9 cellular contexts compared by ENCODE assay signal in the genomic region with DNA sequence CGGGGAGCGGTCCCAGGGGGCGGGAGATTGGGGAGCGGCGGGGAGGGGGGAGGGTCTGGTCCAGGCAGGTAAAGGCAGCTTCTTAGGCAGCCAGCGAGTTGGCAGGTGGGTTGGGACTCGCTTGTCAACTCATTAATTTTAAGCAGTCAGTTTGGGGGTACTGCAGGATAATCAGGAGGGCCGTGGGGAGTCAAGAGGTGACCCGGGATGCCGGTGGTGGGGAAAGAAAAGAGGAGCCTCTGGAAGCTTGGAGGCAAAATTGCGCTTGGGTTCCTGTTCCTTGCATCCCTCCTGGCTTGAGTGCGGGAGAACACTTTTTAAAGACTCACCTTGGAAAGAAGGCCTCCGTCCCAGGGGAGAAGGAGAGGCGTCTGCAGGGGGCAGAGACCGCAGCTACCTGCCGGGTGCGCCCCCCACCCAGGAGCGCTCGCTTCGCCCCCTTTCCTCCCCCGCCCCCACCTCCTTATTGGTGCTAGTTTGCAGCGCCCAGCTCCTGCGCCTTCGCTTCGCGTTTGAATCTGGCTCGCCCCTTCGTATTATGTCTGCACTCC. TPM values are rescaled to one million over a fixed set of nuclear protein-coding genes. Genes with fewer than 3 reads are reported as not detected.
A peak's percentile ranks its signal among the peaks of the same experiment; 100 is the strongest.
DNase-seq lines count a peak whose midpoint lies in the region; ATAC-seq, FAIRE-seq and TF ChIP-seq lines count a peak whose summit lies in the region.
"Had no signal": no experiment of that assay in that cellular context is flagged by ENCODE, and none has a peak within 500 bp of the region (broad histone marks: within the 10 kb centered on the region; RNA-seq: fewer than 3 reads in every experiment).

A gene with protein sequence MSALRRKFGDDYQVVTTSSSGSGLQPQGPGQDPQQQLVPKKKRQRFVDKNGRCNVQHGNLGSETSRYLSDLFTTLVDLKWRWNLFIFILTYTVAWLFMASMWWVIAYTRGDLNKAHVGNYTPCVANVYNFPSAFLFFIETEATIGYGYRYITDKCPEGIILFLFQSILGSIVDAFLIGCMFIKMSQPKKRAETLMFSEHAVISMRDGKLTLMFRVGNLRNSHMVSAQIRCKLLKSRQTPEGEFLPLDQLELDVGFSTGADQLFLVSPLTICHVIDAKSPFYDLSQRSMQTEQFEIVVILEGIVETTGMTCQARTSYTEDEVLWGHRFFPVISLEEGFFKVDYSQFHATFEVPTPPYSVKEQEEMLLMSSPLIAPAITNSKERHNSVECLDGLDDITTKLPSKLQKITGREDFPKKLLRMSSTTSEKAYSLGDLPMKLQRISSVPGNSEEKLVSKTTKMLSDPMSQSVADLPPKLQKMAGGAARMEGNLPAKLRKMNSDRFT (plus strand): TSS at position 458 of the 551 bp plus-strand sequence. CDS start 81 bp downstream, at position 539.

- intact Hi-C loops in ascending aorta (cut with DNase I) = loop anchor here (10.0 kb wide), 1 partner anchor 244 kb away; no protein-coding TSS in a partner anchor
- intact Hi-C loops in activated CD4-positive, alpha-beta memory T cell treated with anti-CD3 and anti-CD28 coated beads for 36 hours (cut with micrococcal nuclease) = no loop called here

- H3K4me1 Mint-ChIP-seq in activated CD4-positive, alpha-beta memory T cell treated with anti-CD3 and anti-CD28 coated beads for 36 hours (ENCODE audit: low read depth) = no peaks in the 10 kb centered on the region

- H3K9me3 ChIP-seq in ascending aorta (no peaks in the 10 kb centered on the region), skeletal muscle tissue (ENCODE audit: control insufficient read depth in 3 of 3, low read length in 3 of 3) (peaks cover 0 to 3% (median 0%) of the 10 kb centered on the region in 3 donors)
- H3K9me3 ChIP-seq: adrenal gland had no signal

- H3K9me3 Mint-ChIP-seq in activated CD4-positive, alpha-beta memory T cell treated with anti-CD3 and anti-CD28 coated beads for 36 hours = no peaks in the 10 kb centered on the region

- H3K36me3 ChIP-seq in ascending aorta (no peaks in the 10 kb centered on the region), skeletal muscle tissue (ENCODE audit: control insufficient read depth in 3 of 3, insufficient read depth in 3 of 3, low read length in 3 of 3) (no peaks in the 10 kb centered on the region)
- H3K36me3 ChIP-seq: adrenal gland had no signal

- DNase-seq in HK-2 (ENCODE audit: unreplicated experiment) = peak; percentile 5
- DNase-seq in ascending aorta (ENCODE audit: low spot score in 2 of 2) = no peak
- DNase-seq in D721Med (ENCODE audit: insufficient read length, low spot score) = no peak
- no peak for DNase-seq in activated CD4-positive, alpha-beta memory T cell treated with anti-CD3 and anti-CD28 coated beads for 36 hours

- H3K4me3 ChIP-seq in ascending aorta (peak within 1 kb of the TSS; percentile 64 to 75), skeletal muscle tissue (ENCODE audit: low read length in 3 of 3) (peak within 1 kb of the TSS; percentile 64 to 65 (median 65))

- peaks cover 23% of the 10 kb centered on the region for H3K27me3 Mint-ChIP-seq in activated CD4-positive, alpha-beta memory T cell treated with anti-CD3 and anti-CD28 coated beads for 36 hours

- H3K36me3 Mint-ChIP-seq in activated CD4-positive, alpha-beta memory T cell treated with anti-CD3 and anti-CD28 coated beads for 36 hours = no peaks in the 10 kb centered on the region

- POLR2A ChIA-PET in activated CD4-positive, alpha-beta memory T cell treated with anti-CD3 and anti-CD28 coated beads for 36 hours (lab: Charles Lee) = no interaction called here

- ATAC-seq in GM19328 (IDR thresholded peaks at IDR 0.05; ENCODE audit: unreplicated experiment) (no peak), HG03342 (IDR thresholded peaks at IDR 0.05; ENCODE audit: unreplicated experiment) (no peak)

- H3K4me1 ChIP-seq in ascending aorta (no peaks in the 10 kb centered on the region), skeletal muscle tissue (ENCODE audit: control insufficient read depth in 3 of 3, insufficient read depth in 3 of 3, low read length in 3 of 3) (peaks cover 3 to 13% (median 9%) of the 10 kb centered on the region in 3 donors)
- H3K4me1 ChIP-seq: adrenal gland had no signal

- no peak within 1 kb of the TSS for H3K4me3 Mint-ChIP-seq in activated CD4-positive, alpha-beta memory T cell treated with anti-CD3 and anti-CD28 coated beads for 36 hours

- H3K27ac Mint-ChIP-seq in activated CD4-positive, alpha-beta memory T cell treated with anti-CD3 and anti-CD28 coated beads for 36 hours = no peak within 1 kb of the TSS

- H3K9ac ChIP-seq in skeletal muscle tissue (ENCODE audit: low read depth in 1 of 3, low read length in 3 of 3) = peak within 1 kb of the TSS in 1 of 3 donors; percentile 50

- CTCF ChIA-PET in activated CD4-positive, alpha-beta memory T cell treated with anti-CD3 and anti-CD28 coated beads for 36 hours (lab: Charles Lee) = no interaction called here

- H3K27me3 ChIP-seq in ascending aorta (no peaks in the 10 kb centered on the region), layer of hippocampus (ENCODE audit: control insufficient read depth, insufficient read depth, low read length) (peaks cover 2% of the 10 kb centered on the region), skeletal muscle tissue (ENCODE audit: control insufficient read depth in 3 of 3, insufficient read depth in 3 of 3, low read length in 3 of 3) (peaks cover 14 to 21% (median 16%) of the 10 kb centered on the region in 3 donors)

- no peak for FAIRE-seq in D721Med (lab: Jason Lieb, UNC)

- H3K27ac ChIP-seq in ascending aorta = peak within 1 kb of the TSS; percentile 58
- H3K27ac ChIP-seq in layer of hippocampus (ENCODE audit: low read depth, low read length) = peak within 1 kb of the TSS; percentile 57
- H3K27ac ChIP-seq in skeletal muscle tissue (ENCODE audit: low read depth, low read length) = no peak within 1 kb of the TSS
- H3K27ac ChIP-seq: adrenal gland had no signal

- TF ChIP-seq CTCF in ascending aorta (IDR thresholded peaks at IDR 0.05) = no peak
- no peak for TF ChIP-seq CTCF in D721Med (IDR thresholded peaks at IDR 0.05; ENCODE audit: insufficient read depth, missing control alignments)

RNA-seq across cellular contexts. Expression of the gene that starts here (rescaled TPM):
- 1.5 TPM for total RNA-seq in ascending aorta
- 4.2 TPM for total RNA-seq in skeletal muscle tissue
- not detected for total RNA-seq in activated CD4-positive, alpha-beta memory T cell treated with anti-CD3 and anti-CD28 coated beads for 36 hours
